In the genomic region with DNA sequence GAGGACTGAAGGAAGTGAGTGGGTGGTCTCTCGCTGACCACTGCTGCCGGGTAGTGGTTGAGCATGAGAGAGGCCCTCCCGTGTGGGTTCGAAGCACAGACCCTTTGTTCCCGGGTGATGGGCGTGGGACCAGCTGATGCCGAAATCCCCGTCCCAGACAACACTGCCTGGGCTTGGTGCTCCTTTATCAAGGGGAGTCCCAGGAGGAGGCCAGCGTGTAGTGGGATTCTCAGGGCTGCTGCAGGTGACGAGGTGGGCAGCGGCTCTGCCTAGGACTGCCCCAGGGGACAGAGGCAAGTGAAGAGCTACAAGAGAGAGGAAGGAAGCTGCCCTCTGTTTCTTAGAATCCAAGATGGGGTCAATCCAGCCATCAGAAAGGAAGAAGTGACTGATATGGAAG, we compare ENCODE assay signal across 22 cellular contexts.
DNase-seq lines count a peak whose midpoint lies in the region; ATAC-seq and TF ChIP-seq lines count a peak whose summit lies in the region.
"Had no signal": no experiment of that assay in that cellular context is flagged by ENCODE, and none has a peak within 500 bp of the region (broad histone marks: within the 10 kb centered on the region; RNA-seq: fewer than 3 reads in every experiment).

No MANE protein-coding gene starts in this region.

- in situ Hi-C loops in mammary epithelial cell (cut with MboI; ENCODE audit: low sequenced_read_pairs in 2 of 2): no loop called here

- dilution Hi-C loops in mammary epithelial cell (cut with HindIII; ENCODE audit: low sequenced_read_pairs): no loop called here

- no peaks in the 10 kb centered on the region for H3K36me3 Mint-ChIP-seq in activated T-cell treated with anti-CD3 and anti-CD28 coated beads, Interleukin-2, amount 50 U/mL, for 4 hours (ENCODE audit: insufficient read depth)
- no peaks in the 10 kb centered on the region for H3K36me3 Mint-ChIP-seq in activated T-helper 1 cell treated with anti-CD3 and anti-CD28 coated beads, Interleukin-12 subunit alpha, Interleukin-12 subunit beta, Interleukin-2, Interleukin-4 antibody, amounts not matched to agents 30 ng/mL and 10 ng/mL and 1 ng/mL, durations not matched to agents 14 hours and 24 hours and 36 hours (ENCODE audit: low read depth)
- peaks cover 10% of the 10 kb centered on the region for H3K36me3 Mint-ChIP-seq in endothelial cell (ENCODE audit: low read depth, unreplicated experiment)
- H3K36me3 Mint-ChIP-seq: CD14-positive monocyte, T-cell had no signal

- peak overlapping the region; percentile 41 for H3K27ac Mint-ChIP-seq in activated T-helper 1 cell treated with anti-CD3 and anti-CD28 coated beads, Interleukin-12 subunit alpha, Interleukin-12 subunit beta, Interleukin-2, Interleukin-4 antibody, amounts not matched to agents 30 ng/mL and 10 ng/mL and 1 ng/mL, durations not matched to agents 14 hours and 24 hours and 36 hours
- peak overlapping the region; percentile 79 for H3K27ac Mint-ChIP-seq in endothelial cell (ENCODE audit: unreplicated experiment)
- H3K27ac Mint-ChIP-seq: CD14-positive monocyte, nephron progenitor cell, T-cell had no signal

- no peak for DNase-seq in activated T-cell treated with anti-CD3 and anti-CD28 coated beads, Interleukin-2, amount 50 U/mL, for 4 hours
- DNase-seq in activated T-cell treated with anti-CD3 and anti-CD28 coated beads, Interleukin-2, amount 50 U/mL, for 1 hour: no peak
- DNase-seq in activated T-helper 1 cell treated with anti-CD3 and anti-CD28 coated beads, Interleukin-12 subunit alpha, Interleukin-12 subunit beta, Interleukin-2, Interleukin-4 antibody, amounts not matched to agents 30 ng/mL and 10 ng/mL and 1 ng/mL, durations not matched to agents 14 hours and 24 hours and 36 hours (ENCODE audit: low spot score): no peak
- DNase-seq in endothelial cell (ENCODE audit: low spot score): no peak
- DNase-seq in upper lobe of right lung: no peak
- no peak for DNase-seq in mammary epithelial cell
- no peak for DNase-seq in NCI-H2029 (lab: John Stamatoyannopoulos, UW)
- DNase-seq: foreskin keratinocyte, HCEC 1CT, hypothalamus, mesendoderm, NCI-H1105 treated with DMSO at 0.1 percent for 48 hours, NCI-H526, nephron progenitor cell, SHP77, T-cell, WERI-Rb-1 had no signal

- H3K27ac ChIP-seq in upper lobe of right lung (no peak overlapping the region), mammary epithelial cell (ENCODE audit: insufficient read depth, low read depth, low read length) (no peak overlapping the region)
- H3K27ac ChIP-seq: breast epithelium, foreskin keratinocyte, prostate gland, skin epidermis, WERI-Rb-1 had no signal

- H3K9me3 Mint-ChIP-seq in activated T-cell treated with anti-CD3 and anti-CD28 coated beads, Interleukin-2, amount 50 U/mL, for 4 hours: no peaks in the 10 kb centered on the region
- no peaks in the 10 kb centered on the region for H3K9me3 Mint-ChIP-seq in activated T-helper 1 cell treated with anti-CD3 and anti-CD28 coated beads, Interleukin-12 subunit alpha, Interleukin-12 subunit beta, Interleukin-2, Interleukin-4 antibody, amounts not matched to agents 30 ng/mL and 10 ng/mL and 1 ng/mL, durations not matched to agents 14 hours and 24 hours and 36 hours
- H3K9me3 Mint-ChIP-seq in endothelial cell (ENCODE audit: unreplicated experiment): no peaks in the 10 kb centered on the region

- TF ChIP-seq CTCF in endothelial cell (IDR thresholded peaks at IDR 0.05; ENCODE audit: unreplicated experiment) (no peak), upper lobe of right lung (IDR thresholded peaks at IDR 0.05) (no peak), mammary epithelial cell (conservative IDR thresholded peaks at IDR 0.05 in 1 of 2, IDR thresholded peaks at IDR 0.05 in 1 of 2; ENCODE audit: extremely low read depth in 1 of 2, insufficient read depth in 1 of 2, low read depth in 1 of 2, low read length in 2 of 2) (no peak)

- peak overlapping the region; percentile 1 for H3K4me3 Mint-ChIP-seq in activated T-cell treated with anti-CD3 and anti-CD28 coated beads, Interleukin-2, amount 50 U/mL, for 4 hours
- H3K4me3 Mint-ChIP-seq in activated T-helper 1 cell treated with anti-CD3 and anti-CD28 coated beads, Interleukin-12 subunit alpha, Interleukin-12 subunit beta, Interleukin-2, Interleukin-4 antibody, amounts not matched to agents 30 ng/mL and 10 ng/mL and 1 ng/mL, durations not matched to agents 14 hours and 24 hours and 36 hours: peak overlapping the region; percentile 41
- no peak overlapping the region for H3K4me3 Mint-ChIP-seq in endothelial cell (ENCODE audit: unreplicated experiment)
- H3K4me3 Mint-ChIP-seq: nephron progenitor cell had no signal

- BruUV-seq in mammary epithelial cell (replicated peaks; lab: Mats Ljungman, UMichigan): no TSS peak

- H3K4me2 ChIP-seq in mammary epithelial cell (ENCODE audit: insufficient read depth, low read depth, low read length): no peak overlapping the region

- WGBS in mammary epithelial cell (ENCODE audit: low coverage, missing lambda C conversion rate): 34% methylated on average over 3 of the region's 11 CpGs

- no peaks in the 10 kb centered on the region for H3K9me3 ChIP-seq in upper lobe of right lung
- peaks cover 27% of the 10 kb centered on the region for H3K9me3 ChIP-seq in mammary epithelial cell (replicated peaks; ENCODE audit: insufficient read depth, low read length)
- H3K9me3 ChIP-seq: breast epithelium, prostate gland had no signal

- no peak overlapping the region for H3K4me3 ChIP-seq in upper lobe of right lung
- H3K4me3 ChIP-seq in mammary epithelial cell (replicated peaks in 1 of 3; ENCODE audit: insufficient read depth in 1 of 3, low read depth in 2 of 3, low read length in 3 of 3): no peak overlapping the region
- H3K4me3 ChIP-seq: breast epithelium, prostate gland, skin epidermis had no signal

- H3K36me3 ChIP-seq in upper lobe of right lung: no peaks in the 10 kb centered on the region
- no peaks in the 10 kb centered on the region for H3K36me3 ChIP-seq in mammary epithelial cell (ENCODE audit: insufficient read depth, low read length)
- H3K36me3 ChIP-seq: breast epithelium, prostate gland, WERI-Rb-1 had no signal

- peak in 1 of 2 donors; percentile 21 for ATAC-seq in activated T-cell treated with anti-CD3 and anti-CD28 coated beads, Interleukin-2, amount 50 U/mL, for 4 hours
- ATAC-seq in upper lobe of right lung (peak; percentile 29), GM21526 (IDR thresholded peaks at IDR 0.05; ENCODE audit: low FRiP score, unreplicated experiment) (no peak)
- ATAC-seq: foreskin keratinocyte had no signal

- intact Hi-C loops in activated T-helper 1 cell treated with anti-CD3 and anti-CD28 coated beads, Interleukin-12 subunit alpha, Interleukin-12 subunit beta, Interleukin-2, Interleukin-4 antibody, amounts not matched to agents 30 ng/mL and 10 ng/mL and 1 ng/mL, durations not matched to agents 14 hours and 24 hours and 36 hours (cut with micrococcal nuclease): no loop called here
- intact Hi-C loops in upper lobe of right lung (cut with DNase I): no loop called here
- intact Hi-C loops in mammary epithelial cell (cut with micrococcal nuclease): no loop called here

- H3K4me1 ChIP-seq in upper lobe of right lung (no peaks in the 10 kb centered on the region), mammary epithelial cell (ENCODE audit: insufficient read depth, low read length) (no peaks in the 10 kb centered on the region)
- H3K4me1 ChIP-seq: breast epithelium, foreskin keratinocyte, prostate gland had no signal

- H4K20me1 ChIP-seq in mammary epithelial cell (ENCODE audit: insufficient read depth, low read length): no peaks in the 10 kb centered on the region

- peaks cover 15% of the 10 kb centered on the region for H3K27me3 ChIP-seq in upper lobe of right lung
- no peaks in the 10 kb centered on the region for H3K27me3 ChIP-seq in mammary epithelial cell (ENCODE audit: insufficient read depth, low read length)
- H3K27me3 ChIP-seq: foreskin keratinocyte had no signal

- CTCF ChIA-PET in mammary epithelial cell (lab: Charles Lee; ENCODE audit: low non-redundant PET): no interaction called here

- no peak overlapping the region for H2AFZ ChIP-seq in mammary epithelial cell (ENCODE audit: low read depth, low read length)

- H3K4me1 Mint-ChIP-seq in activated T-cell treated with anti-CD3 and anti-CD28 coated beads, Interleukin-2, amount 50 U/mL, for 4 hours (ENCODE audit: low read depth): peaks cover 23% of the 10 kb centered on the region
- H3K4me1 Mint-ChIP-seq in activated T-helper 1 cell treated with anti-CD3 and anti-CD28 coated beads, Interleukin-12 subunit alpha, Interleukin-12 subunit beta, Interleukin-2, Interleukin-4 antibody, amounts not matched to agents 30 ng/mL and 10 ng/mL and 1 ng/mL, durations not matched to agents 14 hours and 24 hours and 36 hours (ENCODE audit: low read depth): peaks cover 27% of the 10 kb centered on the region
- H3K4me1 Mint-ChIP-seq in endothelial cell (ENCODE audit: unreplicated experiment): peaks cover 23% of the 10 kb centered on the region
- H3K4me1 Mint-ChIP-seq: nephron progenitor cell had no signal

- H3K79me2 ChIP-seq in mammary epithelial cell (ENCODE audit: insufficient read depth, low read length): no peaks in the 10 kb centered on the region

- H3K27me3 Mint-ChIP-seq in activated T-cell treated with anti-CD3 and anti-CD28 coated beads, Interleukin-2, amount 50 U/mL, for 4 hours (ENCODE audit: low read depth): peaks cover 26% of the 10 kb centered on the region
- peaks cover 33% of the 10 kb centered on the region for H3K27me3 Mint-ChIP-seq in activated T-helper 1 cell treated with anti-CD3 and anti-CD28 coated beads, Interleukin-12 subunit alpha, Interleukin-12 subunit beta, Interleukin-2, Interleukin-4 antibody, amounts not matched to agents 30 ng/mL and 10 ng/mL and 1 ng/mL, durations not matched to agents 14 hours and 24 hours and 36 hours (ENCODE audit: insufficient read depth)
- peaks cover 5% of the 10 kb centered on the region for H3K27me3 Mint-ChIP-seq in endothelial cell (ENCODE audit: unreplicated experiment)

- H3K9ac ChIP-seq in mammary epithelial cell (ENCODE audit: insufficient read depth, low read length): no peak overlapping the region
